9 cellular contexts compared by ENCODE assay signal in genomic region chr6:10838794-10839333, GRCh38. TPM values are rescaled to one million over a fixed set of nuclear protein-coding genes. Genes with fewer than 3 reads are reported as not detected.
DNase-seq lines count a peak whose midpoint lies in the region; ATAC-seq and TF ChIP-seq lines count a peak whose summit lies in the region.
"Had no signal": no experiment of that assay in that cellular context is flagged by ENCODE, and none has a peak within 500 bp of the region (broad histone marks: within the 10 kb centered on the region; RNA-seq: fewer than 3 reads in every experiment).

No MANE protein-coding gene starts in this region.

- peak; percentile 14 for ATAC-seq in CD4-positive, alpha-beta T cell (ENCODE audit: poor library complexity)
- ATAC-seq in GM19372 (IDR thresholded peaks at IDR 0.05; ENCODE audit: low read depth, unreplicated experiment) (peak; percentile 40), HG03354 (IDR thresholded peaks at IDR 0.05; ENCODE audit: poor library complexity, severe bottlenecking, unreplicated experiment) (peak; percentile 75), left ventricle myocardium superior (peak; percentile 9)

- H3K9me3 ChIP-seq in CD4-positive, alpha-beta T cell (ENCODE audit: control insufficient read depth, low read length): peaks cover 3% of the 10 kb centered on the region

- peaks cover 48% of the 10 kb centered on the region for H3K27me3 ChIP-seq in CD4-positive, alpha-beta T cell (ENCODE audit: control insufficient read depth, insufficient read depth, low read length)

- no peak for TF ChIP-seq CTCF in CD4-positive, alpha-beta T cell (IDR thresholded peaks at IDR 0.05)

- no peak for DNase-seq in CD4-positive, alpha-beta T cell
- peak; percentile 38 for DNase-seq in activated CD4-positive, alpha-beta memory T cell treated with anti-CD3 and anti-CD28 coated beads, Interleukin-2, amount 10 ng/mL, durations not matched to agents 7 days and 5 days
- no peak for DNase-seq in left ventricle myocardium superior
- DNase-seq in stimulated activated CD4-positive, alpha-beta T cell treated with anti-CD3 and anti-CD28 coated beads, Interleukin-2, amount 100 ng/mL, for 48 hours: peak; percentile 14 to 20
- no peak for DNase-seq in hepatic stellate cell (ENCODE audit: low spot score)
- DNase-seq in 8988T: no peak

- no peaks in the 10 kb centered on the region for H3K36me3 Mint-ChIP-seq in CD4-positive, alpha-beta T cell (ENCODE audit: low read depth)
- peaks cover 2% of the 10 kb centered on the region for H3K36me3 Mint-ChIP-seq in activated CD4-positive, alpha-beta memory T cell treated with anti-CD3 and anti-CD28 coated beads, Interleukin-2, amount 10 ng/mL, durations not matched to agents 7 days and 5 days (ENCODE audit: low read depth)

- peak overlapping the region; percentile 79 for H3K4me3 Mint-ChIP-seq in CD4-positive, alpha-beta T cell
- H3K4me3 Mint-ChIP-seq in activated CD4-positive, alpha-beta memory T cell treated with anti-CD3 and anti-CD28 coated beads, Interleukin-2, amount 10 ng/mL, durations not matched to agents 7 days and 5 days: peak overlapping the region; percentile 70

- CTCF ChIA-PET in CD4-positive, alpha-beta T cell (lab: Charles Lee): interaction anchor here (0.5 kb wide), 1 partner anchor 8 kb away, joined by 4 read pairs; no protein-coding TSS in a partner anchor
- CTCF ChIA-PET in activated CD4-positive, alpha-beta memory T cell treated with anti-CD3 and anti-CD28 coated beads, Interleukin-2, amount 10 ng/mL, durations not matched to agents 7 days and 5 days (lab: Charles Lee): interaction anchor here (0.6 to 1.0 kb wide), 3 partner anchors 10 to 310 kb away, joined by 3 read pairs; no protein-coding TSS in a partner anchor

- POLR2A ChIA-PET in CD4-positive, alpha-beta T cell (lab: Charles Lee): no interaction called here
- POLR2A ChIA-PET in activated CD4-positive, alpha-beta memory T cell treated with anti-CD3 and anti-CD28 coated beads, Interleukin-2, amount 10 ng/mL, durations not matched to agents 7 days and 5 days (lab: Charles Lee): interaction anchor here (0.6 to 2.7 kb wide), 7 partner anchors 92 to 543 kb away, joined by 3 to 9 read pairs (median 3); partner anchors contain the start of genes C6orf52, PAK1IP1, TMEM14B and TMEM14C

- H3K27ac Mint-ChIP-seq in CD4-positive, alpha-beta T cell: peak overlapping the region; percentile 60
- H3K27ac Mint-ChIP-seq in activated CD4-positive, alpha-beta memory T cell treated with anti-CD3 and anti-CD28 coated beads, Interleukin-2, amount 10 ng/mL, durations not matched to agents 7 days and 5 days: peak overlapping the region; percentile 83

- intact Hi-C loops in CD4-positive, alpha-beta T cell (cut with DNase I, micrococcal nuclease): loop anchor here in 1 of 2 experiments (2.0 to 10.0 kb wide), 3 partner anchors 144 to 698 kb away; partner anchors contain the start of genes C6orf52, PAK1IP1 and TMEM170B
- intact Hi-C loops in left ventricle myocardium superior (cut with micrococcal nuclease): no loop called here

- H3K27me3 Mint-ChIP-seq in CD4-positive, alpha-beta T cell: peaks cover 70% of the 10 kb centered on the region
- peaks cover 27% of the 10 kb centered on the region for H3K27me3 Mint-ChIP-seq in activated CD4-positive, alpha-beta memory T cell treated with anti-CD3 and anti-CD28 coated beads, Interleukin-2, amount 10 ng/mL, durations not matched to agents 7 days and 5 days

- peaks cover 8% of the 10 kb centered on the region for H3K9me3 Mint-ChIP-seq in CD4-positive, alpha-beta T cell
- H3K9me3 Mint-ChIP-seq in activated CD4-positive, alpha-beta memory T cell treated with anti-CD3 and anti-CD28 coated beads, Interleukin-2, amount 10 ng/mL, durations not matched to agents 7 days and 5 days: peaks cover 6% of the 10 kb centered on the region

- H3K4me1 Mint-ChIP-seq in CD4-positive, alpha-beta T cell (ENCODE audit: low read depth): peaks cover 21% of the 10 kb centered on the region
- H3K4me1 Mint-ChIP-seq in activated CD4-positive, alpha-beta memory T cell treated with anti-CD3 and anti-CD28 coated beads, Interleukin-2, amount 10 ng/mL, durations not matched to agents 7 days and 5 days: peaks cover 25% of the 10 kb centered on the region

- no peak overlapping the region for H3K27ac ChIP-seq in CD4-positive, alpha-beta T cell (ENCODE audit: low read depth, low read length)

RNA-seq across cellular contexts. Expression of gene MAK, which starts 0.5 kb away (rescaled TPM):
- under 1 TPM; 0.47 to 0.73 TPM for total RNA-seq in CD4-positive, alpha-beta T cell
- under 1 TPM; 0.15 to 0.35 TPM for total RNA-seq in activated CD4-positive, alpha-beta memory T cell treated with anti-CD3 and anti-CD28 coated beads, Interleukin-2, amount 10 ng/mL, durations not matched to agents 7 days and 5 days
- 0.07 TPM for total RNA-seq in left ventricle myocardium superior
- total RNA-seq: RPMI7951 had no signal

RNA-seq across cellular contexts. Expression of gene GCM2, which starts 43.0 kb away (rescaled TPM):
- total RNA-seq in CD4-positive, alpha-beta T cell: not detected
- total RNA-seq in activated CD4-positive, alpha-beta memory T cell treated with anti-CD3 and anti-CD28 coated beads, Interleukin-2, amount 10 ng/mL, durations not matched to agents 7 days and 5 days: not detected
- not detected for total RNA-seq in left ventricle myocardium superior
- total RNA-seq: RPMI7951 had no signal

RNA-seq across cellular contexts. Expression of gene SYCP2L, which starts 48.0 kb away (rescaled TPM):
- under 1 TPM in 1 of 2 experiments, not detected in 1; 0.36 TPM for total RNA-seq in CD4-positive, alpha-beta T cell
- not detected for total RNA-seq in activated CD4-positive, alpha-beta memory T cell treated with anti-CD3 and anti-CD28 coated beads, Interleukin-2, amount 10 ng/mL, durations not matched to agents 7 days and 5 days
- total RNA-seq in left ventricle myocardium superior: 1.1 TPM

Comparison
In these comparisons a context has a peak if more than half of its experiments do, and no peak if none do; other contexts are left out.
1. ATAC-seq: peak in every context shown above with its lines; median percentile 75 in HG03354; 40 in GM19372; 14 in CD4-positive, alpha-beta T cell; 9 in left ventricle myocardium superior.
2. DNase-seq: peak in activated CD4-positive, alpha-beta memory T cell treated with anti-CD3 and anti-CD28 coated beads, Interleukin-2, amount 10 ng/mL, durations not matched to agents 7 days and 5 days (single experiment) and stimulated activated CD4-positive, alpha-beta T cell treated with anti-CD3 and anti-CD28 coated beads, Interleukin-2, amount 100 ng/mL, for 48 hours (2 of 2); none in CD4-positive, alpha-beta T cell (0 of 10), left ventricle myocardium superior (single experiment), hepatic stellate cell (single experiment) and 8988T (single experiment).